12 cellular contexts compared by ENCODE assay signal in the genomic region with DNA sequence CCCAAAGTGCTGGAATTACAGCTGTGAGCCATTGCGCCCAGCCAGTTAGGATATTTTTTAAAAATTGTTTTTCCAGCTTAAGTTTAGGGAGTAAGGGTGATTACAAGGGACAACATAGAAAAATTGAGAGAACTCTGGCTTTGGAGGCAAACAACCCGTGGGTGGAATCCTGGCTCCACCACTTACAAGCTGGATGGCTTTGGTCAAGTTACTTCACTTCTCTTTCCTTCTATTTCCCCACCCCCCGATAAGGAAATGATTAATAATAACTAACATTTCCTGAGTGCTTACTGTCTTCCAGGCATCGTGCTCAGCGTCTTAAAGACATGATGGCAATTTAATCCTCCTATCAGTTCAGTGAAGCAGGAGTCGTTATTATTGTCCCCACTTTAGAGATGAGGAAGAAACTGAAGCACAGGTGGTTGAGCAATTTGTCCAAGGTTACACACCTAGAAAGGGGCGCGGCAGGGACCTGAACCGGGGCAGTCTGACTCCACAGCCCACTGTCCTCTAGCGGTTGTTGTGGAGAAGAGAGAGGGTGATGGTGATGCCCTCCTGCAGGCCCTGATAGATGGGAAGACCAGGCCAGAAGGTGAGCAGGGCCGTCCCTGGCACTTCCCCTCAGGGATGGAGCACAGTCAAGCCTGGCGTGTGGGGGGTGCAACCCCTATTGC. TPM values are rescaled to one million over a fixed set of nuclear protein-coding genes. Genes with fewer than 3 reads are reported as not detected.
DNase-seq lines count a peak whose midpoint lies in the region; TF ChIP-seq lines count a peak whose summit lies in the region.
"Had no signal": no experiment of that assay in that cellular context is flagged by ENCODE, and none has a peak within 500 bp of the region (broad histone marks: within the 10 kb centered on the region; RNA-seq: fewer than 3 reads in every experiment).

No MANE protein-coding gene starts in this region.

- H3K4me3 ChIP-seq in ACC112 (ENCODE audit: low read depth, low read length) (no peak overlapping the region), NB4 (ENCODE audit: low read depth, low read length) (no peak overlapping the region), cardiac muscle cell (no peak overlapping the region)
- H3K4me3 ChIP-seq: esophagus squamous epithelium had no signal

- no peak for TF ChIP-seq POLR2A in NB4 (IDR thresholded peaks at IDR 0.05; ENCODE audit: extremely low read depth, insufficient read length)

- H3K27me3 ChIP-seq in ACC112 (ENCODE audit: insufficient read depth, low read length): no peaks in the 10 kb centered on the region
- H3K27me3 ChIP-seq in cardiac muscle cell: no peaks in the 10 kb centered on the region

- H3K27ac ChIP-seq in ACC112 (ENCODE audit: low read depth, low read length) (peak overlapping the region; percentile 41; the same call in 1 of the 2 replicates), cardiac muscle cell (no peak overlapping the region)
- H3K27ac ChIP-seq: RWPE1 had no signal

- H3K4me1 ChIP-seq in ACC112 (ENCODE audit: control insufficient read depth, insufficient read depth, low read length, unreplicated experiment) (peaks cover 26% of the 10 kb centered on the region), cardiac muscle cell (ENCODE audit: low read depth) (peaks cover 5% of the 10 kb centered on the region)

- no peaks in the 10 kb centered on the region for H3K36me3 ChIP-seq in ACC112 (ENCODE audit: insufficient read depth, low read length)
- H3K36me3 ChIP-seq in cardiac muscle cell: no peaks in the 10 kb centered on the region
- H3K36me3 ChIP-seq: esophagus squamous epithelium had no signal

- H3K79me2 ChIP-seq in ACC112 (ENCODE audit: control insufficient read depth, insufficient read depth, low read length, unreplicated experiment): no peaks in the 10 kb centered on the region

- H3K9me3 ChIP-seq in cardiac muscle cell (ENCODE audit: low read depth): no peaks in the 10 kb centered on the region
- H3K9me3 ChIP-seq: esophagus squamous epithelium had no signal

- TF ChIP-seq CTCF in NB4 (IDR thresholded peaks at IDR 0.05; ENCODE audit: low read depth, low read length) (no peak), cardiac muscle cell (IDR thresholded peaks at IDR 0.05; ENCODE audit: low read depth, low read length) (peak; percentile 16)

- H2AFZ ChIP-seq in ACC112 (ENCODE audit: low read length, unreplicated experiment): peak overlapping the region; percentile 54

- DNase-seq in NB4 (ENCODE audit: low read depth): peak; percentile 40
- peak in 1 of 2 donors; percentile 91 for DNase-seq in cardiac muscle cell (ENCODE audit: low read depth in 1 of 2, low spot score in 1 of 2)
- DNase-seq in iPS-NIHi7 (ENCODE audit: extremely low spot score): no peak
- DNase-seq in NCI-H146 treated with DMSO at 0.1 percent for 48 hours (lab: John Stamatoyannopoulos, UW; ENCODE audit: unreplicated experiment): no peak
- no peak for DNase-seq in NCI-H748 treated with DMSO at 0.1 percent for 48 hours (lab: John Stamatoyannopoulos, UW)
- DNase-seq: activated T-cell treated with anti-CD3 and anti-CD28 coated beads, Interleukin-2, amount 50 U/mL, for 24 hours; esophagus squamous epithelium; NCI-H446 treated with DMSO at 0.1 percent for 48 hours; stimulated activated CD4-positive, alpha-beta T cell treated with anti-CD3 and anti-CD28 coated beads, Interleukin-2, amount 100 ng/mL, for 24 hours had no signal

RNA-seq across cellular contexts. Expression of gene FAIM2, which starts 16.7 kb away (rescaled TPM):
- 0.06 TPM in 1 of 2 replicates, not detected in the other for total RNA-seq in cardiac muscle cell
- polyA plus RNA-seq in cardiac muscle cell: 0.49 TPM in 1 of 2 replicates, not detected in the other

RNA-seq across cellular contexts. Expression of gene AQP2, which starts 30.2 kb away (rescaled TPM):
- total RNA-seq in cardiac muscle cell: not detected in 2 replicates
- polyA plus RNA-seq in cardiac muscle cell: not detected in 2 replicates
- total RNA-seq: esophagus squamous epithelium, neural crest cell had no signal

RNA-seq across cellular contexts. Expression of gene AQP5, which starts 41.3 kb away (rescaled TPM):
- total RNA-seq in cardiac muscle cell: 1.6 TPM in 1 of 2 replicates, not detected in the other
- 0.56 and 0.74 TPM in 2 replicates for polyA plus RNA-seq in cardiac muscle cell

RNA-seq across cellular contexts. Expression of gene AQP6, which starts 52.4 kb away (rescaled TPM):
- 1.8 TPM in 1 of 2 replicates, not detected in the other for total RNA-seq in cardiac muscle cell
- 0.26 and 0.42 TPM in 2 replicates for polyA plus RNA-seq in cardiac muscle cell
- total RNA-seq: esophagus squamous epithelium had no signal
